Comparison of ENCODE assay signal across 8 cellular contexts in the genomic region with DNA sequence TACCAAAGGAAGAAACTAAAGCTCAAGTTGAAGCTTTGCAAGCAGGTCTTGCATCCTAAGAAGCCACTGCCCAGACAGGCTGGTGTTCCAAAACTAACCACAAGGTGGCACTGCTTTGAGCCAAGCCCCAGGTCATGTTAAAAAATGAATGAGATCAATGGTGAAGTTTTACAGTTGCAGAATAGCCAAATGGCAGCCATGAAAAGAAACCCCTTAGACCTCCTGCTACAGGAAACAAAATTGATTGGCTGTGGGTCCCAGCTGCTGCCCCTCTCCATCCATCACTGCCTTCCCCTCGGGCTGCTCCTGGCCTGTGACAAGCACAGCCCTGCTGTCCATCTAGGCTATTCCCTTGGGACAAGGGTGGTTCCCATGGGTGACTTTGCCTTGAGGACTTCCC. TPM values are rescaled to one million over a fixed set of nuclear protein-coding genes. Genes with fewer than 3 reads are reported as not detected.
DNase-seq lines count a peak whose midpoint lies in the region; ATAC-seq and TF ChIP-seq lines count a peak whose summit lies in the region.

No MANE protein-coding gene starts in this region.

- BruUV-seq in PC-3 (replicated peaks; lab: Mats Ljungman, UMichigan), result no TSS peak

- H3K9ac ChIP-seq in PC-3 (ENCODE audit: low read length), result no peak overlapping the region

- H3K27me3 ChIP-seq in PC-3 (ENCODE audit: low read length), result no peaks in the 10 kb centered on the region
- H3K27me3 ChIP-seq in tibial artery, result no peaks in the 10 kb centered on the region

- no peak overlapping the region for H3K4me2 ChIP-seq in PC-3 (ENCODE audit: low read length)

- TF ChIP-seq CTCF in PC-3 (conservative IDR thresholded peaks at IDR 0.05; ENCODE audit: low read depth, low read length), result peak; percentile 91
- peak; percentile 94 for TF ChIP-seq CTCF in fibroblast of the aortic adventitia (IDR thresholded peaks at IDR 0.05; ENCODE audit: insufficient read depth, low read length)
- no peak for TF ChIP-seq CTCF in omental fat pad (IDR thresholded peaks at IDR 0.05)
- peak; percentile 56 to 87 for TF ChIP-seq CTCF in tibial artery (IDR thresholded peaks at IDR 0.05)

- DNase-seq in ACHN (peak; percentile 73), PC-3 (peak; percentile 84), fibroblast of the aortic adventitia (ENCODE audit: low read depth) (peak; percentile 81), omental fat pad (ENCODE audit: low spot score) (peak; percentile 64), tibial artery (peak in 1 of 2 donors; percentile 65)
- DNase-seq in activated T-cell treated with anti-CD3 and anti-CD28 coated beads, Interleukin-2, amount 50 U/mL, for 72 hours, result peak; percentile 75 to 84

- intact Hi-C loops in PC-3 (cut with micrococcal nuclease) (loop anchor here (5.0 kb wide), 1 partner anchor 33 kb away; no protein-coding TSS in a partner anchor), tibial artery (cut with DNase I; ENCODE audit: low total_unique reads) (no loop called here)

- H3K36me3 ChIP-seq in PC-3 (ENCODE audit: low read depth, low read length) (no peaks in the 10 kb centered on the region), tibial artery (peaks cover 0 to 21% (median 4%) of the 10 kb centered on the region in 3 donors)

- POLR2A ChIA-PET in PC-3 (lab: Charles Lee; ENCODE audit: unreplicated experiment), result no interaction called here

- H3K27ac Mint-ChIP-seq in activated T-cell treated with anti-CD3 and anti-CD28 coated beads, Interleukin-2, amount 50 U/mL, for 72 hours, result no peak overlapping the region

- H3K4me3 ChIP-seq in PC-3 (ENCODE audit: low read length) (no peak overlapping the region), fibroblast of the aortic adventitia (ENCODE audit: low read depth, low read length) (no peak overlapping the region), tibial artery (no peak overlapping the region)

- H3K4me1 ChIP-seq in PC-3 (ENCODE audit: insufficient read depth, low read length) (peaks cover 13% of the 10 kb centered on the region), tibial artery (peaks cover 0 to 10% (median 3%) of the 10 kb centered on the region in 4 donors)

- H4K20me1 ChIP-seq in PC-3 (ENCODE audit: low read length), result no peaks in the 10 kb centered on the region

- no peaks in the 10 kb centered on the region for H3K9me3 Mint-ChIP-seq in activated T-cell treated with anti-CD3 and anti-CD28 coated beads, Interleukin-2, amount 50 U/mL, for 72 hours

- H2AFZ ChIP-seq in PC-3 (ENCODE audit: low read length), result no peak overlapping the region

- H3K36me3 Mint-ChIP-seq in activated T-cell treated with anti-CD3 and anti-CD28 coated beads, Interleukin-2, amount 50 U/mL, for 72 hours (ENCODE audit: insufficient read depth in 2 of 2), result peaks cover 1 to 2% of the 10 kb centered on the region in 2 donors

- in situ Hi-C loops in ACHN (cut with HindIII; ENCODE audit: low pct_ligation_motif_present, low pct_unique_long_range_greater_than_20kb, low sequenced_read_pairs), result no loop called here

- CTCF ChIA-PET in PC-3 (lab: Charles Lee), result interaction anchor here (1.0 kb wide), 1 partner anchor 84 kb away, joined by 6 read pairs; no protein-coding TSS in a partner anchor

- H3K9me3 ChIP-seq in PC-3 (ENCODE audit: low read length), result no peaks in the 10 kb centered on the region
- H3K9me3 ChIP-seq in tibial artery, result no peaks in the 10 kb centered on the region

- H3K4me1 Mint-ChIP-seq in activated T-cell treated with anti-CD3 and anti-CD28 coated beads, Interleukin-2, amount 50 U/mL, for 72 hours (ENCODE audit: low read depth), result peaks cover 59% of the 10 kb centered on the region

- no peaks in the 10 kb centered on the region for H3K9me2 ChIP-seq in PC-3 (replicated peaks; ENCODE audit: low read length)

- H3K4me3 Mint-ChIP-seq in activated T-cell treated with anti-CD3 and anti-CD28 coated beads, Interleukin-2, amount 50 U/mL, for 72 hours, result no peak overlapping the region

- no peaks in the 10 kb centered on the region for H3F3A ChIP-seq in PC-3 (ENCODE audit: low read length, unreplicated experiment)

- ATAC-seq in GM18519 (IDR thresholded peaks at IDR 0.05; ENCODE audit: low FRiP score, unreplicated experiment) (peak; percentile 27), HG03439 (IDR thresholded peaks at IDR 0.05; ENCODE audit: unreplicated experiment) (peak; percentile 45), PC-3 (peak; percentile 66), omental fat pad (ENCODE audit: low FRiP score) (no peak)
- ATAC-seq in activated T-cell treated with anti-CD3 and anti-CD28 coated beads, Interleukin-2, amount 50 U/mL, for 72 hours (replicated peaks in 1 of 2), result peak in 1 of 2 donors; percentile 28

- H3K27me3 Mint-ChIP-seq in activated T-cell treated with anti-CD3 and anti-CD28 coated beads, Interleukin-2, amount 50 U/mL, for 72 hours (ENCODE audit: low read depth), result no peaks in the 10 kb centered on the region

- H3K79me2 ChIP-seq in PC-3 (ENCODE audit: low read length), result no peaks in the 10 kb centered on the region

- H3K27ac ChIP-seq in PC-3 (ENCODE audit: low read length) (no peak overlapping the region), tibial artery (no peak overlapping the region)

RNA-seq across cellular contexts. Expression of a gene that starts 20.7 kb away (rescaled TPM):
- total RNA-seq in PC-3 (2014; rRNA removed), result 24.4 and 35.4 TPM in 2 replicates
- 10 to 100 TPM in 1 of 2 donors, 1 to 10 TPM in 1; 9.0 to 10.8 TPM for total RNA-seq in activated T-cell treated with anti-CD3 and anti-CD28 coated beads, Interleukin-2, amount 50 U/mL, for 72 hours
- 2.2 and 2.8 TPM in 2 replicates for total RNA-seq in fibroblast of the aortic adventitia (ENCODE audit: low replicate concordance)
- total RNA-seq in omental fat pad, result 1 to 10 TPM; 2.2 to 5.6 (median 3.7) TPM

RNA-seq across cellular contexts. Expression of a gene that starts 47.5 kb away (rescaled TPM):
- total RNA-seq in PC-3 (2014; rRNA removed), result 23.0 and 26.0 TPM in 2 replicates
- total RNA-seq in activated T-cell treated with anti-CD3 and anti-CD28 coated beads, Interleukin-2, amount 50 U/mL, for 72 hours, result 10 to 100 TPM; 28.4 to 29.7 TPM
- total RNA-seq in fibroblast of the aortic adventitia (ENCODE audit: low replicate concordance), result 4.8 and 7.0 TPM in 2 replicates
- total RNA-seq in omental fat pad, result 10 to 100 TPM; 18.5 to 57.9 (median 24.2) TPM

RNA-seq across cellular contexts. Expression of a gene that starts 47.7 kb away (rescaled TPM):
- total RNA-seq in PC-3 (2014; rRNA removed), result not detected in 2 replicates
- total RNA-seq in activated T-cell treated with anti-CD3 and anti-CD28 coated beads, Interleukin-2, amount 50 U/mL, for 72 hours, result 1 to 10 TPM; 1.6 TPM
- total RNA-seq in fibroblast of the aortic adventitia (ENCODE audit: low replicate concordance), result 0.36 TPM in 1 of 2 replicates, not detected in the other
- 1 to 10 TPM in 1 of 4 donors, under 1 TPM in 3; 0.36 to 1.6 (median 0.70) TPM for total RNA-seq in omental fat pad

Comparison
In these comparisons a context has a peak if more than half of its experiments do, and no peak if none do; other contexts are left out.
1. CTCF ChIP-seq: peak in PC-3 (single experiment), fibroblast of the aortic adventitia (single experiment) and tibial artery (2 of 2); none in omental fat pad (0 of 3).